22 cellular contexts compared by ENCODE assay signal in genomic region chr15:37061996-37062395, GRCh38. TPM values are rescaled to one million over a fixed set of nuclear protein-coding genes. Genes with fewer than 3 reads are reported as not detected.
DNase-seq lines count a peak whose midpoint lies in the region; ATAC-seq, FAIRE-seq and TF ChIP-seq lines count a peak whose summit lies in the region.
"Had no signal": no experiment of that assay in that cellular context is flagged by ENCODE, and none has a peak within 500 bp of the region (broad histone marks: within the 10 kb centered on the region; RNA-seq: fewer than 3 reads in every experiment).

No MANE protein-coding gene starts in this region.

- CTCF ChIA-PET in MCF 10A (lab: Yijun Ruan, JAX): interaction anchor here (0.6 to 1.4 kb wide), 2 partner anchors 179 to 194 kb away, joined by 3 read pairs; no protein-coding TSS in a partner anchor

- DNase-seq in MCF 10A (ENCODE audit: unreplicated experiment) (peak; percentile 11), breast epithelium (ENCODE audit: low spot score in 2 of 2) (no peak), bronchial epithelial cell (ENCODE audit: low read depth) (peak; percentile 39), mesothelial cell of epicardium (ENCODE audit: low spot score in 2 of 2, unreplicated experiment in 2 of 2) (no peak), NCI-H146 (lab: John Stamatoyannopoulos, UW) (no peak), H4 (ENCODE audit: low spot score) (no peak)
- DNase-seq: CD8-positive, alpha-beta memory T cell; GF-D8; IMR-90; Karpas-422; MM.1S; NCI-H1105 treated with DMSO at 0.1 percent for 48 hours; NCI-H187; NCI-H226; NCI-H748 treated with DMSO at 0.1 percent for 48 hours had no signal

- H3K36me3 ChIP-seq in breast epithelium: no peaks in the 10 kb centered on the region
- H3K36me3 ChIP-seq in bronchial epithelial cell (ENCODE audit: control insufficient read depth, insufficient read depth, low read length): no peaks in the 10 kb centered on the region
- H3K36me3 ChIP-seq: BLaER1 treated with 17β-estradiol and CSF1 and Interleukin-3, amounts not matched to agents 10 nM and 100 nM had no signal

- intact Hi-C loops in MCF 10A (cut with micrococcal nuclease) (no loop called here), breast epithelium (cut with DNase I; ENCODE audit: low total_unique reads) (no loop called here)

- H3K9me3 ChIP-seq in breast epithelium: no peaks in the 10 kb centered on the region
- H3K9me3 ChIP-seq: A549; BLaER1 treated with 17β-estradiol and CSF1 and Interleukin-3, amounts not matched to agents 10 nM and 100 nM; HAP-1 had no signal

- no peak overlapping the region for H3K4me3 ChIP-seq in breast epithelium
- no peak overlapping the region for H3K4me3 ChIP-seq in bronchial epithelial cell (ENCODE audit: low read depth, low read length)
- H3K4me3 ChIP-seq: A549; BLaER1 treated with 17β-estradiol and CSF1 and Interleukin-3, amounts not matched to agents 10 nM and 100 nM; HAP-1 had no signal

- H3K4me1 ChIP-seq in breast epithelium: no peaks in the 10 kb centered on the region
- H3K4me1 ChIP-seq: BLaER1 treated with 17β-estradiol and CSF1 and Interleukin-3, amounts not matched to agents 10 nM and 100 nM had no signal

- H3K4me3 Mint-ChIP-seq in MCF 10A (ENCODE audit: unreplicated experiment) (no peak overlapping the region), mesothelial cell of epicardium (no peak overlapping the region)
- H3K4me3 Mint-ChIP-seq: CD8-positive, alpha-beta memory T cell had no signal

- FAIRE-seq in bronchial epithelial cell (lab: Jason Lieb, UNC): no peak
- FAIRE-seq: A549, GM12892 had no signal

- no peak overlapping the region for H3K27ac Mint-ChIP-seq in MCF 10A (ENCODE audit: low read depth, unreplicated experiment)
- H3K27ac Mint-ChIP-seq in mesothelial cell of epicardium: peak overlapping the region; percentile 69
- H3K27ac Mint-ChIP-seq: CD8-positive, alpha-beta memory T cell had no signal

- H3K27me3 Mint-ChIP-seq in MCF 10A (ENCODE audit: insufficient read depth, unreplicated experiment) (no peaks in the 10 kb centered on the region), mesothelial cell of epicardium (ENCODE audit: low read depth) (no peaks in the 10 kb centered on the region)
- H3K27me3 Mint-ChIP-seq: CD8-positive, alpha-beta memory T cell had no signal

- no peak for ATAC-seq in GM21825 (IDR thresholded peaks at IDR 0.05; ENCODE audit: unreplicated experiment)
- ATAC-seq: A549, Panc1, Right ventricle myocardium inferior had no signal

- TF ChIP-seq CTCF in MCF 10A (IDR thresholded peaks at IDR 0.05; ENCODE audit: unreplicated experiment) (no peak), breast epithelium (IDR thresholded peaks at IDR 0.05) (no peak), bronchial epithelial cell (IDR thresholded peaks at IDR 0.05; ENCODE audit: insufficient read depth, low read length, severe bottlenecking) (no peak), mesothelial cell of epicardium (IDR thresholded peaks at IDR 0.05; ENCODE audit: unreplicated experiment) (no peak)

- peaks cover 5% of the 10 kb centered on the region for H3K4me1 Mint-ChIP-seq in MCF 10A (ENCODE audit: insufficient read depth, unreplicated experiment)
- peaks cover 47% of the 10 kb centered on the region for H3K4me1 Mint-ChIP-seq in mesothelial cell of epicardium
- H3K4me1 Mint-ChIP-seq: CD8-positive, alpha-beta memory T cell had no signal

- no TSS peak for BruUV-seq in MCF 10A (replicated peaks; lab: Mats Ljungman, UMichigan)

- H3K27ac ChIP-seq in breast epithelium: peak overlapping the region in 1 of 2 donors; percentile 7
- H3K27ac ChIP-seq: A549; BLaER1 treated with 17β-estradiol and CSF1 and Interleukin-3, amounts not matched to agents 10 nM and 100 nM had no signal

- POLR2A ChIA-PET in MCF 10A (lab: Yijun Ruan, JAX): no interaction called here

- H3K36me3 Mint-ChIP-seq in MCF 10A (ENCODE audit: insufficient read depth, unreplicated experiment) (no peaks in the 10 kb centered on the region), mesothelial cell of epicardium (peaks cover 35% of the 10 kb centered on the region)
- H3K36me3 Mint-ChIP-seq: CD8-positive, alpha-beta memory T cell had no signal

- no peak for TF ChIP-seq POLR2A in breast epithelium (IDR thresholded peaks at IDR 0.05)

- H3K27me3 ChIP-seq in breast epithelium: no peaks in the 10 kb centered on the region
- no peaks in the 10 kb centered on the region for H3K27me3 ChIP-seq in bronchial epithelial cell (ENCODE audit: control insufficient read depth, insufficient read depth, low read length)
- H3K27me3 ChIP-seq: BLaER1 treated with 17β-estradiol and CSF1 and Interleukin-3, amounts not matched to agents 10 nM and 100 nM had no signal

- H3K9me3 Mint-ChIP-seq in MCF 10A (ENCODE audit: unreplicated experiment) (no peaks in the 10 kb centered on the region), mesothelial cell of epicardium (no peaks in the 10 kb centered on the region)
- H3K9me3 Mint-ChIP-seq: CD8-positive, alpha-beta memory T cell had no signal

RNA-seq across cellular contexts. Expression of gene MEIS2, which starts 38.4 kb away (rescaled TPM):
- 6.9 and 10.3 TPM in 2 replicates for total RNA-seq in MCF 10A (2022)
- 10 to 100 TPM; 18.2 to 55.8 (median 28.5) TPM for total RNA-seq in breast epithelium
- total RNA-seq in bronchial epithelial cell: 6.6 and 10.9 TPM in 2 replicates
- total RNA-seq in mesothelial cell of epicardium: 377 to 397 TPM (median 379 TPM) in 3 replicates
- 13.0 and 28.0 TPM in 2 replicates for total RNA-seq in H4 (2014; rRNA removed; shearing (Covaris generic))
- total RNA-seq: CD8-positive, alpha-beta memory T cell had no signal

Comparison
In these comparisons a context has a peak if more than half of its experiments do, and no peak if none do; other contexts are left out.
1. DNase-seq: peak in MCF 10A (single experiment) and bronchial epithelial cell (single experiment); none in breast epithelium (0 of 2), mesothelial cell of epicardium (0 of 2), NCI-H146 (single experiment) and H4 (single experiment).